In genomic region chr6:115216835-115217234, GRCh38 we compare ENCODE assay signal across 6 cellular contexts.
"Had no signal": no experiment of that assay in that cellular context is flagged by ENCODE, and none has a peak within 500 bp of the region (broad histone marks: within the 10 kb centered on the region; RNA-seq: fewer than 3 reads in every experiment).

No MANE protein-coding gene starts in this region.

- DNase-seq: IMR-90, KBM-7 had no signal

- H3K27ac ChIP-seq: HL-60 had no signal

- ATAC-seq: HepG2, K562 had no signal

- H3K27me3 Mint-ChIP-seq: IgD-negative memory B cell had no signal

- H3K27ac Mint-ChIP-seq: IgD-negative memory B cell had no signal

- H3K36me3 Mint-ChIP-seq: IgD-negative memory B cell had no signal

- H3K4me3 ChIP-seq: K562 had no signal
